1 cellular context compared by ENCODE assay signal in the genomic region with DNA sequence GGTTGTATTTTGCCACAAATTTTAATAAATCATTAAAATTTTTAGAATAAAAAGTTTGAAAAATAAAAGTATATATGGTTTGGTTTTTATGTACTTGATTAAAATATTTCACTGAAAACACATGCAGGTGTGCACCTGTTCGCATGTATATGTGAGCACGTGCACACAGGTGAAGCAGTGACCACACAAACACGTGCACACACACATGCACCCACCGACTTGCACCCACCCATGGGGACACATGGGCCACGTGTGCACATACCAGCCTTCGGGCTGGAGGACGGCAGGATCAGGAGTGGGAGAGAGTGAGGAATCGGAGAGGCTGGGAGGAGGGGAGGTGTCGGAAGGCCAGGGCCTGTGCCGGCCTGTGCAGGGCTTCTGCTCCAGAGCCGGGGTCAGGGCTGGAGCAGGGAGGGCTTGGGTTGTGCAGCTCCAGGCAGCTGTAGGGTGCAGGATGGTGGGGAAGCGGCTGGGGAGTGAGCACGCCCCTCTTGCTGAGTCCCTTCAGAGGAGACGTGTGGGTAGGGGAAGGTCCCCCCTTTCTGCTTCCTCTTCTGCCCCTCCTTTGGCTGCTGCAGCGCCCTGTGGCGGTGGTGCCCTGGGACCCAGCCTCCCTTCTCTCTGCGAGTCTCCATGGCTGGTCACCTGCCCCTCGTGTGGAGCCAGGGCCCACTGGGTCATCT.
TF ChIP-seq lines count a peak whose summit lies in the region.

No MANE protein-coding gene starts in this region.

TF ChIP-seq in GM23338, 12 proteins besides CTCF, POLR2A, EP300 and RAD21 (continued from another document):
- TF ChIP-seq, protein P1, sequence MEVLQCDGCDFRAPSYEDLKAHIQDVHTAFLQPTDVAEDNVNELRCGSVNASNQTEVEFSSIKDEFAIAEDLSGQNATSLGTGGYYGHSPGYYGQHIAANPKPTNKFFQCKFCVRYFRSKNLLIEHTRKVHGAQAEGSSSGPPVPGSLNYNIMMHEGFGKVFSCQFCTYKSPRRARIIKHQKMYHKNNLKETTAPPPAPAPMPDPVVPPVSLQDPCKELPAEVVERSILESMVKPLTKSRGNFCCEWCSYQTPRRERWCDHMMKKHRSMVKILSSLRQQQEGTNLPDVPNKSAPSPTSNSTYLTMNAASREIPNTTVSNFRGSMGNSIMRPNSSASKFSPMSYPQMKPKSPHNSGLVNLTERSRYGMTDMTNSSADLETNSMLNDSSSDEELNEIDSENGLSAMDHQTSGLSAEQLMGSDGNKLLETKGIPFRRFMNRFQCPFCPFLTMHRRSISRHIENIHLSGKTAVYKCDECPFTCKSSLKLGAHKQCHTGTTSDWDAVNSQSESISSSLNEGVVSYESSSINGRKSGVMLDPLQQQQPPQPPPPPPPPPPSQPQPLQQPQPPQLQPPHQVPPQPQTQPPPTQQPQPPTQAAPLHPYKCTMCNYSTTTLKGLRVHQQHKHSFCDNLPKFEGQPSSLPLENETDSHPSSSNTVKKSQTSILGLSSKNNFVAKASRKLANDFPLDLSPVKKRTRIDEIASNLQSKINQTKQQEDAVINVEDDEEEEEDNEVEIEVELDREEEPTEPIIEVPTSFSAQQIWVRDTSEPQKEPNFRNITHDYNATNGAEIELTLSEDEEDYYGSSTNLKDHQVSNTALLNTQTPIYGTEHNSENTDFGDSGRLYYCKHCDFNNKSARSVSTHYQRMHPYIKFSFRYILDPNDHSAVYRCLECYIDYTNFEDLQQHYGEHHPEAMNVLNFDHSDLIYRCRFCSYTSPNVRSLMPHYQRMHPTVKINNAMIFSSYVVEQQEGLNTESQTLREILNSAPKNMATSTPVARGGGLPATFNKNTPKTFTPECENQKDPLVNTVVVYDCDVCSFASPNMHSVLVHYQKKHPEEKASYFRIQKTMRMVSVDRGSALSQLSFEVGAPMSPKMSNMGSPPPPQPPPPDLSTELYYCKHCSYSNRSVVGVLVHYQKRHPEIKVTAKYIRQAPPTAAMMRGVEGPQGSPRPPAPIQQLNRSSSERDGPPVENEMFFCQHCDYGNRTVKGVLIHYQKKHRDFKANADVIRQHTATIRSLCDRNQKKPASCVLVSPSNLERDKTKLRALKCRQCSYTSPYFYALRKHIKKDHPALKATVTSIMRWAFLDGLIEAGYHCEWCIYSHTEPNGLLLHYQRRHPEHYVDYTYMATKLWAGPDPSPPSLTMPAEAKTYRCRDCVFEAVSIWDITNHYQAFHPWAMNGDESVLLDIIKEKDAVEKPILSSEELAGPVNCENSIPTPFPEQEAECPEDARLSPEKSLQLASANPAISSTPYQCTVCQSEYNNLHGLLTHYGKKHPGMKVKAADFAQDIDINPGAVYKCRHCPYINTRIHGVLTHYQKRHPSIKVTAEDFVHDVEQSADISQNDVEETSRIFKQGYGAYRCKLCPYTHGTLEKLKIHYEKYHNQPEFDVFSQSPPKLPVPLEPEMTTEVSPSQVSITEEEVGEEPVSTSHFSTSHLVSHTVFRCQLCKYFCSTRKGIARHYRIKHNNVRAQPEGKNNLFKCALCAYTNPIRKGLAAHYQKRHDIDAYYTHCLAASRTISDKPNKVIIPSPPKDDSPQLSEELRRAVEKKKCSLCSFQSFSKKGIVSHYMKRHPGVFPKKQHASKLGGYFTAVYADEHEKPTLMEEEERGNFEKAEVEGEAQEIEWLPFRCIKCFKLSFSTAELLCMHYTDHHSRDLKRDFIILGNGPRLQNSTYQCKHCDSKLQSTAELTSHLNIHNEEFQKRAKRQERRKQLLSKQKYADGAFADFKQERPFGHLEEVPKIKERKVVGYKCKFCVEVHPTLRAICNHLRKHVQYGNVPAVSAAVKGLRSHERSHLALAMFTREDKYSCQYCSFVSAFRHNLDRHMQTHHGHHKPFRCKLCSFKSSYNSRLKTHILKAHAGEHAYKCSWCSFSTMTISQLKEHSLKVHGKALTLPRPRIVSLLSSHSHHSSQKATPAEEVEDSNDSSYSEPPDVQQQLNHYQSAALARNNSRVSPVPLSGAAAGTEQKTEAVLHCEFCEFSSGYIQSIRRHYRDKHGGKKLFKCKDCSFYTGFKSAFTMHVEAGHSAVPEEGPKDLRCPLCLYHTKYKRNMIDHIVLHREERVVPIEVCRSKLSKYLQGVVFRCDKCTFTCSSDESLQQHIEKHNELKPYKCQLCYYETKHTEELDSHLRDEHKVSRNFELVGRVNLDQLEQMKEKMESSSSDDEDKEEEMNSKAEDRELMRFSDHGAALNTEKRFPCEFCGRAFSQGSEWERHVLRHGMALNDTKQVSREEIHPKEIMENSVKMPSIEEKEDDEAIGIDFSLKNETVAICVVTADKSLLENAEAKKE (CRISPR knock-in tag; IDR thresholded peaks at IDR 0.05), result no peak
- no peak for TF ChIP-seq STAT1 (IDR thresholded peaks at IDR 0.05; ENCODE audit: unreplicated experiment)
- no peak for TF ChIP-seq EZH2 (IDR thresholded peaks at IDR 0.05; ENCODE audit: low read depth, unreplicated experiment)
